ENCODE assay signal across 17 cellular contexts in the genomic region with DNA sequence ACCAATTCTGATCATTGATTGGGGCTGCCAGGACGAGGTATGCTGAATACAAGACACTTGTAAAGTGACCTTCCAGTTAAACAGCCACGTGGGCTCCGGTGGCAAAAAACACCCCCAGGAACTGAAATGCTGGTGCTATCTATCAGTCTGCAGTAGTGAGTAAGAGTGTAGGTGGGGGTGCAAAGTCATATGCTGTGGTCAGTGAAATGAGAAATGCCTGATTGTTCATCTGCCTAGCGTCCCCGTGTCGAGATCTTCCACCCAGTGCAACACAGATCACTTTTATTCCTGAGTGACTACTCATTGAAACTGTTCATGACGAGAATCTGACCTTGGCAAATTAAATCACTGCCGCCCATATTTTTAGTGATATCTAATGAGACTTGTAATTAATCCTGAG.
"Had no signal": no experiment of that assay in that cellular context is flagged by ENCODE, and none has a peak within 500 bp of the region (broad histone marks: within the 10 kb centered on the region; RNA-seq: fewer than 3 reads in every experiment).

No MANE protein-coding gene starts in this region.

- H3K4me3 Mint-ChIP-seq: activated CD4-positive, alpha-beta memory T cell treated with anti-CD3 and anti-CD28 coated beads, Interleukin-2, amount 10 ng/mL, durations not matched to agents 7 days and 5 days; activated CD4-positive, alpha-beta T cell treated with anti-CD3 and anti-CD28 coated beads for 36 hours; activated naive CD4-positive, alpha-beta T cell treated with anti-CD3 and anti-CD28 coated beads, Interleukin-2, amount 10 ng/mL, durations not matched to agents 7 days and 5 days; activated T-cell treated with anti-CD3 and anti-CD28 coated beads, Interleukin-2, amount 50 U/mL, for 24 hours; nephron had no signal

- H3K4me3 ChIP-seq: coronary artery, esophagus squamous epithelium, sigmoid colon, stomach, testis had no signal

- H3K27ac Mint-ChIP-seq: activated CD4-positive, alpha-beta memory T cell treated with anti-CD3 and anti-CD28 coated beads, Interleukin-2, amount 10 ng/mL, durations not matched to agents 7 days and 5 days; activated CD4-positive, alpha-beta T cell treated with anti-CD3 and anti-CD28 coated beads for 36 hours; activated naive CD4-positive, alpha-beta T cell treated with anti-CD3 and anti-CD28 coated beads, Interleukin-2, amount 10 ng/mL, durations not matched to agents 7 days and 5 days; activated T-cell treated with anti-CD3 and anti-CD28 coated beads, Interleukin-2, amount 50 U/mL, for 24 hours; nephron had no signal

- H3K9me3 Mint-ChIP-seq: activated naive CD4-positive, alpha-beta T cell treated with anti-CD3 and anti-CD28 coated beads, Interleukin-2, amount 10 ng/mL, durations not matched to agents 7 days and 5 days; nephron had no signal

- H3K4me1 Mint-ChIP-seq: activated CD4-positive, alpha-beta memory T cell treated with anti-CD3 and anti-CD28 coated beads, Interleukin-2, amount 10 ng/mL, durations not matched to agents 7 days and 5 days; activated CD4-positive, alpha-beta T cell treated with anti-CD3 and anti-CD28 coated beads for 36 hours; activated naive CD4-positive, alpha-beta T cell treated with anti-CD3 and anti-CD28 coated beads, Interleukin-2, amount 10 ng/mL, durations not matched to agents 7 days and 5 days; nephron had no signal

- H3K36me3 ChIP-seq: esophagus squamous epithelium, sigmoid colon, stomach, WERI-Rb-1 had no signal

- H3K27me3 Mint-ChIP-seq: activated CD4-positive, alpha-beta memory T cell treated with anti-CD3 and anti-CD28 coated beads, Interleukin-2, amount 10 ng/mL, durations not matched to agents 7 days and 5 days; activated CD4-positive, alpha-beta T cell treated with anti-CD3 and anti-CD28 coated beads for 36 hours; activated naive CD4-positive, alpha-beta T cell treated with anti-CD3 and anti-CD28 coated beads, Interleukin-2, amount 10 ng/mL, durations not matched to agents 7 days and 5 days; activated T-cell treated with anti-CD3 and anti-CD28 coated beads, Interleukin-2, amount 50 U/mL, for 24 hours had no signal

- H3K4me1 ChIP-seq: esophagus squamous epithelium, foreskin keratinocyte, sigmoid colon, stomach, testis had no signal

- ATAC-seq: activated CD4-positive, alpha-beta T cell treated with anti-CD3 and anti-CD28 coated beads for 36 hours; foreskin keratinocyte had no signal

- H3K9me3 ChIP-seq: esophagus squamous epithelium, sigmoid colon, stomach, testis had no signal

- H3K36me3 Mint-ChIP-seq: activated naive CD4-positive, alpha-beta T cell treated with anti-CD3 and anti-CD28 coated beads, Interleukin-2, amount 10 ng/mL, durations not matched to agents 7 days and 5 days had no signal

- DNase-seq: activated CD4-positive, alpha-beta memory T cell treated with anti-CD3 and anti-CD28 coated beads, Interleukin-2, amount 10 ng/mL, durations not matched to agents 7 days and 5 days; activated CD4-positive, alpha-beta T cell treated with anti-CD3 and anti-CD28 coated beads for 36 hours; activated naive CD4-positive, alpha-beta T cell treated with anti-CD3 and anti-CD28 coated beads, Interleukin-2, amount 10 ng/mL, durations not matched to agents 7 days and 5 days; activated T-cell treated with anti-CD3 and anti-CD28 coated beads, Interleukin-2, amount 50 U/mL, for 24 hours; central memory CD4-positive, alpha-beta T cell; esophagus squamous epithelium; foreskin keratinocyte; occipital lobe; sigmoid colon; stimulated activated CD4-positive, alpha-beta T cell treated with anti-CD3 and anti-CD28 coated beads, Interleukin-1b, Interleukin-23, amount 100 ng/mL, for 48 hours; stomach; T-helper 1 cell; T1000; testis; WERI-Rb-1 had no signal

- H3K27me3 ChIP-seq: esophagus squamous epithelium, foreskin keratinocyte, sigmoid colon, stomach, testis had no signal

- H3K27ac ChIP-seq: coronary artery, esophagus squamous epithelium, foreskin keratinocyte, sigmoid colon, stomach, testis, WERI-Rb-1 had no signal
